2 cellular contexts compared by ENCODE assay signal in the genomic region with DNA sequence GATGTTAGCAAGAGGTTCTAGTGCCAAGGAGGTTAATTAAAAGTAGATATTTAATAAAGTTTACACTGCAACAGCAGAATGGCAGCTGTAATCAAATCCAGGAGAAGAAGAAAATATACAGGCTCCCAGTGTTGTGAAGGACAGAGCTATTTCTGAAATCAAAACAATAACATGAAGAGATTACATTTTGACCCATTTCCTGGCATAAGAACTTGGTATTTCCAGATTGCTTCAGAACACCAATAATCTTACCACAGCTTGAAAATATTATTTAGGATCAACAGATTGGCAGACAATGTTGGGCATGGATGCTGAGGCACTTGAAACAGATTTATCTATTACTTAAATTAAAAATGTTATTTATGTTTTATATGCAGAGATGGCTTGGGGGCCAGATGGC.
TF ChIP-seq lines count a peak whose summit lies in the region.

No MANE protein-coding gene starts in this region.

TF ChIP-seq in A549, 52 proteins besides CTCF, POLR2A, EP300 and RAD21 (continued from another document):
- TF ChIP-seq, protein P1, sequence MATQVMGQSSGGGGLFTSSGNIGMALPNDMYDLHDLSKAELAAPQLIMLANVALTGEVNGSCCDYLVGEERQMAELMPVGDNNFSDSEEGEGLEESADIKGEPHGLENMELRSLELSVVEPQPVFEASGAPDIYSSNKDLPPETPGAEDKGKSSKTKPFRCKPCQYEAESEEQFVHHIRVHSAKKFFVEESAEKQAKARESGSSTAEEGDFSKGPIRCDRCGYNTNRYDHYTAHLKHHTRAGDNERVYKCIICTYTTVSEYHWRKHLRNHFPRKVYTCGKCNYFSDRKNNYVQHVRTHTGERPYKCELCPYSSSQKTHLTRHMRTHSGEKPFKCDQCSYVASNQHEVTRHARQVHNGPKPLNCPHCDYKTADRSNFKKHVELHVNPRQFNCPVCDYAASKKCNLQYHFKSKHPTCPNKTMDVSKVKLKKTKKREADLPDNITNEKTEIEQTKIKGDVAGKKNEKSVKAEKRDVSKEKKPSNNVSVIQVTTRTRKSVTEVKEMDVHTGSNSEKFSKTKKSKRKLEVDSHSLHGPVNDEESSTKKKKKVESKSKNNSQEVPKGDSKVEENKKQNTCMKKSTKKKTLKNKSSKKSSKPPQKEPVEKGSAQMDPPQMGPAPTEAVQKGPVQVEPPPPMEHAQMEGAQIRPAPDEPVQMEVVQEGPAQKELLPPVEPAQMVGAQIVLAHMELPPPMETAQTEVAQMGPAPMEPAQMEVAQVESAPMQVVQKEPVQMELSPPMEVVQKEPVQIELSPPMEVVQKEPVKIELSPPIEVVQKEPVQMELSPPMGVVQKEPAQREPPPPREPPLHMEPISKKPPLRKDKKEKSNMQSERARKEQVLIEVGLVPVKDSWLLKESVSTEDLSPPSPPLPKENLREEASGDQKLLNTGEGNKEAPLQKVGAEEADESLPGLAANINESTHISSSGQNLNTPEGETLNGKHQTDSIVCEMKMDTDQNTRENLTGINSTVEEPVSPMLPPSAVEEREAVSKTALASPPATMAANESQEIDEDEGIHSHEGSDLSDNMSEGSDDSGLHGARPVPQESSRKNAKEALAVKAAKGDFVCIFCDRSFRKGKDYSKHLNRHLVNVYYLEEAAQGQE (IDR thresholded peaks at IDR 0.05) = no peak
- no peak for TF ChIP-seq CEBPB (IDR thresholded peaks at IDR 0.05)
- no peak for TF ChIP-seq POLR2AphosphoS2 (conservative IDR thresholded peaks at IDR 0.05; ENCODE audit: low read length)

TF ChIP-seq in IMR-90, 13 proteins besides CTCF, POLR2A, EP300 and RAD21 (continued from another document):
- no peak for TF ChIP-seq CEBPB (IDR thresholded peaks at IDR 0.05; ENCODE audit: low read depth, low read length)
